ENCODE assay signal across 21 cellular contexts in genomic region chr1:247647864-247648263, GRCh38. TPM values are rescaled to one million over a fixed set of nuclear protein-coding genes. Genes with fewer than 3 reads are reported as not detected.
DNase-seq lines count a peak whose midpoint lies in the region; ATAC-seq and TF ChIP-seq lines count a peak whose summit lies in the region.
"Had no signal": no experiment of that assay in that cellular context is flagged by ENCODE, and none has a peak within 500 bp of the region (broad histone marks: within the 10 kb centered on the region; RNA-seq: fewer than 3 reads in every experiment).

No MANE protein-coding gene starts in this region.

- no peaks in the 10 kb centered on the region for H3K79me2 ChIP-seq in H9 (ENCODE audit: insufficient read depth, low read length)

- no peak overlapping the region for H3K9ac ChIP-seq in H9 (ENCODE audit: extremely low read depth, insufficient read length, low read length)

- no peaks in the 10 kb centered on the region for H3K23me2 ChIP-seq in H9 (ENCODE audit: insufficient read length, low read depth, low read length, poor library complexity, severe bottlenecking)

- H3K4me1 Mint-ChIP-seq in H9: peaks cover 26 to 41% of the 10 kb centered on the region in 2 experiments
- H3K4me1 Mint-ChIP-seq: activated CD4-positive, alpha-beta T cell treated with anti-CD3 and anti-CD28 coated beads, Interleukin-2, amount 10 ng/mL, durations not matched to agents 7 days and 5 days had no signal

- H3K23ac ChIP-seq in H9 (ENCODE audit: insufficient read length, low read depth, low read length): no peak overlapping the region

- H3K56ac ChIP-seq in H9 (ENCODE audit: insufficient read length, low read depth, low read length): no peak overlapping the region

- H3K4me3 ChIP-seq in A673 (ENCODE audit: low read depth, low read length, poor library complexity, severe bottlenecking) (no peak overlapping the region), SJCRH30 (no peak overlapping the region)
- H3K4me3 ChIP-seq: pancreas had no signal

- no peak overlapping the region for H3T11ph ChIP-seq in H9 (ENCODE audit: low read length)

- CTCF ChIA-PET in A673 (lab: Charles Lee): no interaction called here

- POLR2A ChIA-PET in A673 (lab: Charles Lee; ENCODE audit: low non-redundant PET): no interaction called here

- H2AK5ac ChIP-seq in H9 (ENCODE audit: insufficient read length, low read length): no peak overlapping the region

- no peak overlapping the region for H2BK15ac ChIP-seq in H9 (ENCODE audit: low read depth, low read length)

- no peak overlapping the region for H3K4ac ChIP-seq in H9 (ENCODE audit: low read depth, low read length)

- H4K91ac ChIP-seq in H9 (ENCODE audit: insufficient read length, low read depth, low read length): no peak overlapping the region

- intact Hi-C loops in A673 (cut with micrococcal nuclease; ENCODE audit: unreplicated experiment): no loop called here

- no peak overlapping the region for H3K18ac ChIP-seq in H9 (ENCODE audit: insufficient read length, low read depth, low read length)

- no peak overlapping the region for H2BK20ac ChIP-seq in H9 (ENCODE audit: low read depth, low read length, poor library complexity, severe bottlenecking)

- no peaks in the 10 kb centered on the region; a peak in 1 of 7 replicates for H3K36me3 Mint-ChIP-seq in H9 (ENCODE audit: insufficient read depth in 1 of 3, low read depth in 3 of 3)
- H3K36me3 Mint-ChIP-seq: activated naive CD8-positive, alpha-beta T cell had no signal

- no peak overlapping the region for H2BK5ac ChIP-seq in H9 (ENCODE audit: insufficient read length, low read length)

- no peak overlapping the region for H2BK12ac ChIP-seq in H9 (ENCODE audit: insufficient read length, low read depth, low read length)

- no peaks in the 10 kb centered on the region for H3K79me1 ChIP-seq in H9 (ENCODE audit: insufficient read depth, low read depth, low read length, poor library complexity, severe bottlenecking)

- H4K20me1 ChIP-seq in H9 (ENCODE audit: control insufficient read depth, insufficient read depth, insufficient read length): no peaks in the 10 kb centered on the region

- no CpG with 5 or more reads among the region's 2 CpGs for WGBS in H9 (ENCODE audit: extremely low coverage, insufficient read length, low lambda C conversion rate)

- no peak overlapping the region for H3K14ac ChIP-seq in H9 (ENCODE audit: insufficient read depth, low read length)

- H3K36me3 ChIP-seq in A673 (ENCODE audit: insufficient read depth, low read length, poor library complexity, severe bottlenecking) (no peaks in the 10 kb centered on the region), SJCRH30 (no peaks in the 10 kb centered on the region)
- H3K36me3 ChIP-seq: pancreas had no signal

- H3K27me3 Mint-ChIP-seq in H9 (ENCODE audit: low read depth): peaks cover 36% of the 10 kb centered on the region
- H3K27me3 Mint-ChIP-seq: activated CD4-positive, alpha-beta T cell treated with anti-CD3 and anti-CD28 coated beads, Interleukin-2, amount 10 ng/mL, durations not matched to agents 7 days and 5 days had no signal

- H3K4me2 ChIP-seq in H9 (ENCODE audit: insufficient read depth, insufficient read length, low read length): peak overlapping the region; percentile 26

- H3K9me3 ChIP-seq in A673 (ENCODE audit: low read depth, low read length, poor library complexity, severe bottlenecking) (no peaks in the 10 kb centered on the region), H9 (ENCODE audit: control insufficient read depth, low read depth, low read length) (no peaks in the 10 kb centered on the region), SJCRH30 (replicated peaks) (no peaks in the 10 kb centered on the region)
- H3K9me3 ChIP-seq: pancreas had no signal

- no peak for TF ChIP-seq CTCF in A673 (conservative IDR thresholded peaks at IDR 0.05; ENCODE audit: low read depth, low read length)
- TF ChIP-seq CTCF in H9 (conservative IDR thresholded peaks at IDR 0.05): no peak
- no peak for TF ChIP-seq CTCF in GM13976 (IDR thresholded peaks at IDR 0.05; ENCODE audit: borderline replicate concordance, control extremely low read depth, extremely low read depth, insufficient read depth, missing control alignments)

- ATAC-seq in HG03432 (IDR thresholded peaks at IDR 0.05; ENCODE audit: unreplicated experiment): no peak
- no peak for ATAC-seq in HG02970 (IDR thresholded peaks at IDR 0.05; ENCODE audit: low FRiP score, unreplicated experiment)
- ATAC-seq: activated T-cell treated with anti-CD3 and anti-CD28 coated beads, Interleukin-2, amount 50 U/mL, for 4 hours; left lobe of liver had no signal

- no peak overlapping the region for H3K27ac ChIP-seq in A673 (ENCODE audit: low read depth, low read length, poor library complexity, severe bottlenecking)
- no peak overlapping the region for H3K27ac ChIP-seq in H9 (ENCODE audit: insufficient read length, low read depth, low read length)
- H3K27ac ChIP-seq in SJCRH30: no peak overlapping the region
- H3K27ac ChIP-seq: pancreas had no signal

- H3K9me3 Mint-ChIP-seq in H9: no peaks in the 10 kb centered on the region; a peak in 1 of 5 replicates
- H3K9me3 Mint-ChIP-seq: activated CD4-positive, alpha-beta T cell treated with anti-CD3 and anti-CD28 coated beads, Interleukin-2, amount 10 ng/mL, durations not matched to agents 7 days and 5 days; activated T-cell treated with anti-CD3 and anti-CD28 coated beads, Interleukin-2, amount 50 U/mL, for 4 hours had no signal

- peak; percentile 22 for DNase-seq in A673 (ENCODE audit: low spot score)
- DNase-seq in H9: peak; percentile 59
- DNase-seq in SJCRH30: peak; percentile 16 to 27
- DNase-seq in iPS-NIHi7 (ENCODE audit: extremely low spot score): peak; percentile 31
- DNase-seq in activated CD8-positive, alpha-beta memory T cell treated with anti-CD3 and anti-CD28 coated beads, Interleukin-2, amount 50 U/mL, for 4 hours: no peak
- no peak for DNase-seq in GM13976 (ENCODE audit: low spot score)
- DNase-seq: activated CD4-positive, alpha-beta T cell treated with anti-CD3 and anti-CD28 coated beads, Interleukin-2, amount 10 ng/mL, durations not matched to agents 7 days and 5 days; activated T-cell treated with anti-CD3 and anti-CD28 coated beads, Interleukin-2, amount 50 U/mL, for 4 hours; effector memory CD4-positive, alpha-beta T cell; NCI-H187 treated with DMSO at 0.1 percent for 48 hours; small intestine; T1000 had no signal

- H3K4me3 Mint-ChIP-seq in H9: peak overlapping the region; percentile 26 to 40; a peak in 3 of 5 replicates
- H3K4me3 Mint-ChIP-seq: activated CD4-positive, alpha-beta T cell treated with anti-CD3 and anti-CD28 coated beads, Interleukin-2, amount 10 ng/mL, durations not matched to agents 7 days and 5 days; activated naive CD8-positive, alpha-beta T cell; activated T-cell treated with anti-CD3 and anti-CD28 coated beads, Interleukin-2, amount 50 U/mL, for 4 hours had no signal

- H2BK120ac ChIP-seq in H9 (ENCODE audit: low read depth, low read length, poor library complexity, severe bottlenecking): no peak overlapping the region

- no TSS peak for BruUV-seq in A673 (replicated peaks; lab: Mats Ljungman, UMichigan)

- in situ Hi-C loops in GM13976 (cut with MboI; ENCODE audit: low sequenced_read_pairs, unreplicated experiment): no loop called here

- no peak overlapping the region for H4K5ac ChIP-seq in H9 (ENCODE audit: insufficient read length, low read depth, low read length)

- no peaks in the 10 kb centered on the region for H3K27me3 ChIP-seq in A673 (replicated peaks; ENCODE audit: insufficient read depth, low read depth, low read length, poor library complexity)
- H3K27me3 ChIP-seq in H9 (ENCODE audit: insufficient read depth, low read length): no peaks in the 10 kb centered on the region; the same call in 1 of the 2 replicates
- H3K27me3 ChIP-seq in SJCRH30: no peaks in the 10 kb centered on the region
- H3K27me3 ChIP-seq: pancreas had no signal

- peak overlapping the region in 2 of 3 experiments; percentile 1 to 34; a peak in 3 of 7 replicates for H3K27ac Mint-ChIP-seq in H9
- H3K27ac Mint-ChIP-seq: activated CD4-positive, alpha-beta T cell treated with anti-CD3 and anti-CD28 coated beads, Interleukin-2, amount 10 ng/mL, durations not matched to agents 7 days and 5 days; activated naive CD8-positive, alpha-beta T cell had no signal

- no peak overlapping the region for H2AFZ ChIP-seq in H9 (ENCODE audit: low read length)

- H3K4me1 ChIP-seq in A673 (ENCODE audit: insufficient read depth, low read length, poor library complexity, severe bottlenecking): no peaks in the 10 kb centered on the region
- peaks cover 8% of the 10 kb centered on the region; the same call in 1 of the 2 replicates for H3K4me1 ChIP-seq in H9 (ENCODE audit: insufficient read depth, low read length)
- H3K4me1 ChIP-seq in SJCRH30: no peaks in the 10 kb centered on the region
- H3K4me1 ChIP-seq: pancreas had no signal

- H4K8ac ChIP-seq in H9 (replicated peaks; ENCODE audit: insufficient read length, low read depth, low read length): no peak overlapping the region

RNA-seq across cellular contexts. Expression of gene OR13G1, which starts 31.7 kb away (rescaled TPM):
- total RNA-seq in A673 (2021): not detected in 2 replicates
- total RNA-seq in H9 (2021): not detected in 2 replicates
- not detected in 2 replicates for total RNA-seq in SJCRH30 (2014; rRNA removed; shearing (Covaris generic))
- total RNA-seq: activated CD4-positive, alpha-beta T cell treated with anti-CD3 and anti-CD28 coated beads, Interleukin-2, amount 10 ng/mL, durations not matched to agents 7 days and 5 days; activated T-cell treated with anti-CD3 and anti-CD28 coated beads, Interleukin-2, amount 50 U/mL, for 4 hours; bronchial epithelial cell; left lobe of liver; LHCN-M2; myocyte; pancreas; ureter had no signal

RNA-seq across cellular contexts. Expression of gene OR2G3, which starts 42.5 kb away (rescaled TPM):
- not detected in 2 replicates for total RNA-seq in A673 (2021)
- not detected in 2 replicates for total RNA-seq in H9 (2021)
- not detected in 2 replicates for total RNA-seq in SJCRH30 (2014; rRNA removed; shearing (Covaris generic))
- total RNA-seq: activated CD4-positive, alpha-beta T cell treated with anti-CD3 and anti-CD28 coated beads, Interleukin-2, amount 10 ng/mL, durations not matched to agents 7 days and 5 days; activated T-cell treated with anti-CD3 and anti-CD28 coated beads, Interleukin-2, amount 50 U/mL, for 4 hours; bronchial epithelial cell; left lobe of liver; LHCN-M2; myocyte; pancreas; ureter had no signal

RNA-seq across cellular contexts. Expression of gene OR2G2, which starts 59.7 kb away (rescaled TPM):
- total RNA-seq in A673 (2021) (not detected in 2 replicates), H9 (2021) (not detected in 2 replicates)
- not detected in 2 replicates for total RNA-seq in SJCRH30 (2014; rRNA removed; shearing (Covaris generic))
- total RNA-seq: activated CD4-positive, alpha-beta T cell treated with anti-CD3 and anti-CD28 coated beads, Interleukin-2, amount 10 ng/mL, durations not matched to agents 7 days and 5 days; activated T-cell treated with anti-CD3 and anti-CD28 coated beads, Interleukin-2, amount 50 U/mL, for 4 hours; bronchial epithelial cell; left lobe of liver; LHCN-M2; myocyte; pancreas; ureter had no signal

Comparison
In these comparisons a context has a peak if more than half of its experiments do, and no peak if none do; other contexts are left out.
1. DNase-seq: peak in A673 (single experiment), H9 (single experiment), SJCRH30 (2 of 2) and iPS-NIHi7 (single experiment); none in activated CD8-positive, alpha-beta memory T cell treated with anti-CD3 and anti-CD28 coated beads, Interleukin-2, amount 50 U/mL, for 4 hours (single experiment) and GM13976 (single experiment).